In genomic region chr1:84690397-84691138, GRCh38 we compare ENCODE assay signal across 8 cellular contexts. TPM values are rescaled to one million over a fixed set of nuclear protein-coding genes. Genes with fewer than 3 reads are reported as not detected.
DNase-seq lines count a peak whose midpoint lies in the region; ATAC-seq and TF ChIP-seq lines count a peak whose summit lies in the region.

Gene SSX2IP (minus strand): TSS chr1:84690461. CDS start chr1:84671219, 19,242 bp downstream.

- DNase-seq in DMS53 treated with DMSO at 0.1 percent for 48 hours (lab: John Stamatoyannopoulos, UW; ENCODE audit: unreplicated experiment) (peak; percentile 98), KG1 (lab: John Stamatoyannopoulos, UW) (peak; percentile 83)
- peak; percentile 100 for DNase-seq in activated T-cell treated with anti-CD3 and anti-CD28 coated beads, Interleukin-2, amount 50 U/mL, for 4 hours
- DNase-seq in stimulated activated CD8-positive, alpha-beta memory T cell treated with anti-CD3 and anti-CD28 coated beads, Interleukin-4, amount 100 ng/mL, for 48 hours = peak; percentile 100

- H3K4me3 Mint-ChIP-seq in activated T-cell treated with anti-CD3 and anti-CD28 coated beads, Interleukin-2, amount 50 U/mL, for 4 hours = peak within 1 kb of the TSS; percentile 93

- H3K9me3 Mint-ChIP-seq in activated T-cell treated with anti-CD3 and anti-CD28 coated beads, Interleukin-2, amount 50 U/mL, for 4 hours = no peaks in the 10 kb centered on the region

- H3K9me3 ChIP-seq in mucosa of stomach (ENCODE audit: control insufficient read depth, low read length) = no peaks in the 10 kb centered on the region

- H3K4me3 ChIP-seq in mucosa of stomach (ENCODE audit: low read length) = peak within 1 kb of the TSS; percentile 77

- no peaks in the 10 kb centered on the region for H3K36me3 ChIP-seq in mucosa of stomach (ENCODE audit: control insufficient read depth, insufficient read depth, low read length)

- H3K27me3 Mint-ChIP-seq in activated T-cell treated with anti-CD3 and anti-CD28 coated beads, Interleukin-2, amount 50 U/mL, for 4 hours (ENCODE audit: low read depth) = no peaks in the 10 kb centered on the region

- H3K9ac ChIP-seq in mucosa of stomach (ENCODE audit: low read length) = peak within 1 kb of the TSS; percentile 87

- peak; percentile 95 for ATAC-seq in GM21737 (IDR thresholded peaks at IDR 0.05; ENCODE audit: unreplicated experiment)
- peak; percentile 90 to 91 for ATAC-seq in activated T-cell treated with anti-CD3 and anti-CD28 coated beads, Interleukin-2, amount 50 U/mL, for 4 hours
- peak; percentile 98 for ATAC-seq in esophagus mucosa

- peaks cover 1% of the 10 kb centered on the region for H3K36me3 Mint-ChIP-seq in activated T-cell treated with anti-CD3 and anti-CD28 coated beads, Interleukin-2, amount 50 U/mL, for 4 hours (ENCODE audit: insufficient read depth)

- peaks cover 13% of the 10 kb centered on the region for H3K4me1 ChIP-seq in mucosa of stomach (ENCODE audit: control insufficient read depth, insufficient read depth, low read length)

- no peaks in the 10 kb centered on the region for H3K27me3 ChIP-seq in mucosa of stomach (ENCODE audit: control insufficient read depth, insufficient read depth, low read length)

- peaks cover 57% of the 10 kb centered on the region for H3K4me1 Mint-ChIP-seq in activated T-cell treated with anti-CD3 and anti-CD28 coated beads, Interleukin-2, amount 50 U/mL, for 4 hours (ENCODE audit: low read depth)

TF ChIP-seq in PFSK-1, 5 proteins besides CTCF, POLR2A, EP300 and RAD21:
- TF ChIP-seq REST (IDR thresholded peaks at IDR 0.05; ENCODE audit: insufficient read depth in 1 of 2, low read depth in 2 of 2, low read length in 2 of 2) = no peak
- peak; percentile 27 for TF ChIP-seq FOXP2 (optimal IDR thresholded peaks at IDR 0.05; ENCODE audit: borderline replicate concordance, extremely low read depth, extremely low read length, insufficient read depth)
- TF ChIP-seq SIN3A (IDR thresholded peaks at IDR 0.05; ENCODE audit: borderline replicate concordance, insufficient read depth, low read length) = 0 out of 2 replicates have a peak, but pooled peaks have one; percentile 46
- no peak; the same call in 1 of the 2 replicates for TF ChIP-seq POLR2AphosphoS5 (IDR thresholded peaks at IDR 0.05; ENCODE audit: low read depth, low read length)
- peak; percentile 71; the same call in 1 of the 2 replicates for TF ChIP-seq TAF1 (IDR thresholded peaks at IDR 0.05; ENCODE audit: borderline replicate concordance, insufficient read depth, low read length)

RNA-seq across cellular contexts. Expression of gene SSX2IP, which starts in this region (rescaled TPM):
- 11.8 TPM for polyA plus RNA-seq in PFSK-1 (2012; ENCODE audit: insufficient read length, low read depth)
- 1 to 10 TPM; 5.7 to 8.7 (median 8.4) TPM for total RNA-seq in activated T-cell treated with anti-CD3 and anti-CD28 coated beads, Interleukin-2, amount 50 U/mL, for 4 hours
- total RNA-seq in esophagus mucosa = 11.6 TPM

Comparison
In these comparisons a context has a peak if more than half of its experiments do, and no peak if none do; other contexts are left out.
1. Peak in every context shown above with its lines: DNase-seq, ATAC-seq and H3K4me3 ChIP-seq.